Comparison of ENCODE assay signal across 13 cellular contexts in the genomic region with DNA sequence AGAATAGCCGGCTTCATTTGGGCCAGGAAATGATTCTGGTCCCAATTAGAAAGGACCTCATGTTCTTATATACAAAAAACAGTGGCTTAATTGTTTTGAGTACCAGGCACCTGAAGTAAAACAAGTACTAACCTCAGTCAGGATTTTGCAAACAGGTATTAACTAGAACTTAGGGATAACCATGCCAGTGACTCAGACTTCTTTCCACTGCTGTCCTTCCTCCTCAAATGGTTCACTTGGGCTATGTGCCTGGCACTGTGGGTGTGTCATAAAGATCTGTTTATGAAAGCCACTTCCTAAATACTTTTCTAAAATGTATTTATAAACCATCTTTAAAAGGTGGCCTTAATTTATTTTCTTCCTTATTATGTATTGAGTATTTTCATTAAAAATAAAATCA. TPM values are rescaled to one million over a fixed set of nuclear protein-coding genes. Genes with fewer than 3 reads are reported as not detected.
DNase-seq lines count a peak whose midpoint lies in the region; ATAC-seq and TF ChIP-seq lines count a peak whose summit lies in the region.
"Had no signal": no experiment of that assay in that cellular context is flagged by ENCODE, and none has a peak within 500 bp of the region (broad histone marks: within the 10 kb centered on the region; RNA-seq: fewer than 3 reads in every experiment).

No MANE protein-coding gene starts in this region.

- H3K4me3 ChIP-seq in RWPE2 (ENCODE audit: severe bottlenecking): no peak overlapping the region
- no peak overlapping the region for H3K4me3 ChIP-seq in esophagus (ENCODE audit: low read depth in 1 of 2, low read length in 2 of 2)
- no peak overlapping the region for H3K4me3 ChIP-seq in gastrocnemius medialis

- no peaks in the 10 kb centered on the region for H3K27me3 ChIP-seq in RWPE2 (ENCODE audit: insufficient read depth, poor library complexity, severe bottlenecking)
- H3K27me3 ChIP-seq in esophagus (ENCODE audit: control insufficient read depth in 1 of 2, insufficient read depth in 2 of 2, low read length in 2 of 2): no peaks in the 10 kb centered on the region
- H3K27me3 ChIP-seq in gastrocnemius medialis: no peaks in the 10 kb centered on the region

- ATAC-seq in RWPE2 (ENCODE audit: low read depth): peak; percentile 79
- ATAC-seq in gastrocnemius medialis: no peak
- ATAC-seq in HG02852 (IDR thresholded peaks at IDR 0.05; ENCODE audit: unreplicated experiment): no peak
- ATAC-seq: HepG2 had no signal

- H3K27ac ChIP-seq in RWPE2 (ENCODE audit: poor library complexity, severe bottlenecking) (peak overlapping the region; percentile 57), esophagus (ENCODE audit: low read depth in 2 of 2, low read length in 1 of 2) (peak overlapping the region; percentile 28 to 39), gastrocnemius medialis (peak overlapping the region in 2 of 4 donors; percentile 62 to 66)

- intact Hi-C loops in gastrocnemius medialis (cut with DNase I; ENCODE audit: low total_unique reads): no loop called here

- H3K9me3 ChIP-seq in RWPE2 (ENCODE audit: severe bottlenecking) (no peaks in the 10 kb centered on the region), esophagus (ENCODE audit: control insufficient read depth in 2 of 2, insufficient read depth in 1 of 2, low read depth in 1 of 2, low read length in 1 of 2) (no peaks in the 10 kb centered on the region), gastrocnemius medialis (no peaks in the 10 kb centered on the region)

- WGBS in esophagus, 2 donors: 32 to 70% methylated on average over 1 of the region's 1 CpG

- DNase-seq in EL (peak; percentile 48), RWPE2 (ENCODE audit: low spot score) (no peak), renal cortical epithelial cell (ENCODE audit: low read depth) (peak; percentile 81), RPMI8226 (no peak), gastrocnemius medialis (no peak)
- no peak for DNase-seq in activated T-cell treated with anti-CD3 and anti-CD28 coated beads, Interleukin-2, amount 50 U/mL, for 1 hour
- DNase-seq: activated CD8-positive, alpha-beta memory T cell treated with anti-CD3 and anti-CD28 coated beads for 24 hours; NCI-H1930 had no signal

- peaks cover 47% of the 10 kb centered on the region for H3K36me3 ChIP-seq in RWPE2 (ENCODE audit: low read depth)
- peaks cover 0 to 5% of the 10 kb centered on the region in 2 donors for H3K36me3 ChIP-seq in esophagus (ENCODE audit: control insufficient read depth in 2 of 2, insufficient read depth in 2 of 2, low read length in 1 of 2)
- no peaks in the 10 kb centered on the region for H3K36me3 ChIP-seq in gastrocnemius medialis

- TF ChIP-seq POLR2A in gastrocnemius medialis (IDR thresholded peaks at IDR 0.05): no peak

- H3K4me1 ChIP-seq in RWPE2 (ENCODE audit: insufficient read depth, poor library complexity, severe bottlenecking) (peaks cover 40% of the 10 kb centered on the region), esophagus (ENCODE audit: control insufficient read depth in 2 of 2, insufficient read depth in 2 of 2, low read length in 1 of 2) (peaks cover 6 to 9% of the 10 kb centered on the region in 2 donors), gastrocnemius medialis (peaks cover 22 to 58% of the 10 kb centered on the region in 2 donors)

- in situ Hi-C loops in gastrocnemius medialis (cut with MboI; ENCODE audit: low sequenced_read_pairs in 4 of 4): no loop called here

- no peak for TF ChIP-seq CTCF in RWPE2 (IDR thresholded peaks at IDR 0.05; ENCODE audit: poor library complexity, severe bottlenecking)
- TF ChIP-seq CTCF in gastrocnemius medialis (IDR thresholded peaks at IDR 0.05 in 4 of 5, conservative IDR thresholded peaks at IDR 0.05 in 1 of 5): no peak

RNA-seq across cellular contexts. Expression of a gene that starts 10.7 kb away (rescaled TPM):
- not detected for polyA plus RNA-seq in esophagus
- total RNA-seq in renal cortical epithelial cell (not detected in 2 replicates), gastrocnemius medialis (not detected)
- total RNA-seq: HepG2, liver had no signal
- polyA plus RNA-seq: CD14-positive monocyte, HepG2 had no signal

RNA-seq across cellular contexts. Expression of a gene that starts 39.8 kb away (rescaled TPM):
- 10 to 100 TPM; 10.6 to 13.3 TPM for polyA plus RNA-seq in esophagus
- 11.8 and 21.7 TPM in 2 replicates for total RNA-seq in renal cortical epithelial cell
- total RNA-seq in gastrocnemius medialis: 10 to 100 TPM; 13.4 to 34.4 (median 29.2) TPM

Comparison
In these comparisons a context has a peak if more than half of its experiments do, and no peak if none do; other contexts are left out.
1. DNase-seq: peak in EL (single experiment) and renal cortical epithelial cell (single experiment); none in RWPE2 (single experiment), RPMI8226 (single experiment), activated T-cell treated with anti-CD3 and anti-CD28 coated beads, Interleukin-2, amount 50 U/mL, for 1 hour (single experiment) and gastrocnemius medialis (0 of 2).